Comparison of ENCODE assay signal across 8 cellular contexts in the genomic region with DNA sequence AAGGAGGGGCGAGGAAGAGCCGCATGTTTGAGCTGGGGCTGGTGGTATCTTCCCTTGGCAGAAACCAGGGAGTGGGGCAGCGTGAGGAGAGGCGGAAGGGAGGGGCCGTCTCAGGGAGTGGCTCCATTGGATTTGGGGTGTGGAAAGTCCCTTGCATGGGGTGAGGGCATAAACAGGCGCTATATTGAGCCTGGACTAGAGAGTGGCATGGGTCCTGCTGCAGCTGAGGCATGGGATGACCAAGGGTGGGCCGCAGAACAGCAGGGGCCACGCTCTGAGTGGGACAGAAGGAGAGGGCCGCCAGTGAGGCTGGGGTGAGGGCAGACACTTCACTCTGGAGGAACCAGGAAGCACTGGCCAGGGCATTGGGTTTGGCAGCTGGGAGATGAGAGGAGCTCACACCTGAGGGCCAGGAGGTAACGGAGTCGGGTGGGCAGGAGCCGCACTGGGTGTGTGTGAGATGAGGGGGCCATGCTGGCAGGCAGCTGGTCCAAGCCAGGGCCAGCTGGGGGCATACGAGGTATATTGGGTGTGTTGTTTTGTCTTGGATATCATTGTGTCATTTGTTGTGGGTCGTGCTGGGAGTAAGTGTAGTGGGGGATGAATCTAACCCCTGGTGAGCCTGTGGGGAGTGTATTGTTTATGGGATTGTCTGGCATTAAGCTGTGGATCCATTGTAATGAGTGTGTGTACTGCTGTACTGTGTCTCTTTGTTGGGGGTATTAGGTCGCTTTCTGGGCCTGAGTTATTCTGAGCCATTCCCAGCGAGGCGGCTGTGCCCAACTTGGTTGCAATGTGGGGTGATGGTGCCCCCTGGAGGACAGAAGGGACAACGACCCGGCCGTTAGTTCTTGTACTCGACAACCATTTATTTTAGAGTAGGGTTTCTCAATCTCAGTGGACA. TPM values are rescaled to one million over a fixed set of nuclear protein-coding genes. Genes with fewer than 3 reads are reported as not detected.
DNase-seq lines count a peak whose midpoint lies in the region; TF ChIP-seq lines count a peak whose summit lies in the region.
"Not testable (repeated sequence)": the region's sequence is repeated elsewhere in the genome, so short reads cannot be mapped to it uniquely, and the experiment has no call there.

No MANE protein-coding gene starts in this region.

- TF ChIP-seq POLR2A in prostate gland (IDR thresholded peaks at IDR 0.05) = not testable (repeated sequence)

- not testable (repeated sequence) for H4K20me1 ChIP-seq in KMS-11 (ENCODE audit: insufficient read depth)

- peak; percentile 34 for DNase-seq in DMS114 treated with DMSO at 0.1 percent for 48 hours (lab: John Stamatoyannopoulos, UW; ENCODE audit: unreplicated experiment)
- DNase-seq in NOMO-1 treated with DMSO at 0.1 percent for 48 hours (lab: John Stamatoyannopoulos, UW; ENCODE audit: unreplicated experiment) = peak; percentile 52
- peak; percentile 40 to 58 for DNase-seq in activated CD4-positive, alpha-beta T cell treated with anti-CD3 and anti-CD28 coated beads, Interleukin-2, amount 50 U/mL, for 24 hours (ENCODE audit: low read depth in 1 of 2, low spot score in 1 of 2)
- peak; percentile 43 to 78 for DNase-seq in T47D (ENCODE audit: low read depth in 1 of 2, low spot score in 1 of 2)
- peak; percentile 54 for DNase-seq in hepatic stellate cell (ENCODE audit: low spot score)
- DNase-seq in prostate gland (ENCODE audit: low spot score) = peak; percentile 60
- DNase-seq in stromal cell of bone marrow (ENCODE audit: low read depth) = peak; percentile 37

- H3K9me3 ChIP-seq in prostate gland = not testable (repeated sequence)

- H3K4me2 ChIP-seq in KMS-11 = not testable (repeated sequence)

- H3K27ac ChIP-seq in KMS-11, prostate gland: not testable (repeated sequence)

- not testable (repeated sequence) for H3K79me2 ChIP-seq in KMS-11 (ENCODE audit: insufficient read depth, low read depth)

- 38% methylated on average over 21 of the region's 21 CpGs for WGBS in prostate gland

- not testable (repeated sequence) for H3K9ac ChIP-seq in KMS-11

- H3K27me3 ChIP-seq in KMS-11 (ENCODE audit: insufficient read depth, low read depth); prostate gland (replicated peaks; ENCODE audit: insufficient read depth): not testable (repeated sequence)

- H3K4me1 ChIP-seq in KMS-11 (ENCODE audit: low read depth, poor library complexity, severe bottlenecking); prostate gland (replicated peaks): not testable (repeated sequence)

- not testable (repeated sequence) for H3K36me3 ChIP-seq in KMS-11 (ENCODE audit: insufficient read depth); prostate gland

- peak; percentile 87 for TF ChIP-seq CTCF in KMS-11 (conservative IDR thresholded peaks at IDR 0.05; ENCODE audit: low read depth, low read length)
- TF ChIP-seq CTCF in prostate gland (IDR thresholded peaks at IDR 0.05) = peak; percentile 73 to 89 (median 87)

- H2AFZ ChIP-seq in KMS-11 (ENCODE audit: low read depth) = not testable (repeated sequence)

- in situ Hi-C loops in T47D (cut with HindIII; ENCODE audit: low pct_unique_long_range_greater_than_20kb, low sequenced_read_pairs) = not testable (repeated sequence)

- not testable (repeated sequence) for H3K4me3 ChIP-seq in KMS-11 (IDR thresholded peaks at IDR 0.05; ENCODE audit: insufficient read depth, low read depth, low read length); prostate gland

- intact Hi-C loops in prostate gland (cut with DNase I) = loop anchor here (5.0 to 10.0 kb wide), 3 partner anchors 42 to 130 kb away; a partner anchor contains a TSS

RNA-seq across cellular contexts. Expression of a gene that starts 56.2 kb away (rescaled TPM):
- total RNA-seq in prostate gland = 100 to 1,000 TPM in 1 of 2 donors, 10 to 100 TPM in 1; 27.3 to 204 TPM
